17 cellular contexts compared by ENCODE assay signal in the genomic region with DNA sequence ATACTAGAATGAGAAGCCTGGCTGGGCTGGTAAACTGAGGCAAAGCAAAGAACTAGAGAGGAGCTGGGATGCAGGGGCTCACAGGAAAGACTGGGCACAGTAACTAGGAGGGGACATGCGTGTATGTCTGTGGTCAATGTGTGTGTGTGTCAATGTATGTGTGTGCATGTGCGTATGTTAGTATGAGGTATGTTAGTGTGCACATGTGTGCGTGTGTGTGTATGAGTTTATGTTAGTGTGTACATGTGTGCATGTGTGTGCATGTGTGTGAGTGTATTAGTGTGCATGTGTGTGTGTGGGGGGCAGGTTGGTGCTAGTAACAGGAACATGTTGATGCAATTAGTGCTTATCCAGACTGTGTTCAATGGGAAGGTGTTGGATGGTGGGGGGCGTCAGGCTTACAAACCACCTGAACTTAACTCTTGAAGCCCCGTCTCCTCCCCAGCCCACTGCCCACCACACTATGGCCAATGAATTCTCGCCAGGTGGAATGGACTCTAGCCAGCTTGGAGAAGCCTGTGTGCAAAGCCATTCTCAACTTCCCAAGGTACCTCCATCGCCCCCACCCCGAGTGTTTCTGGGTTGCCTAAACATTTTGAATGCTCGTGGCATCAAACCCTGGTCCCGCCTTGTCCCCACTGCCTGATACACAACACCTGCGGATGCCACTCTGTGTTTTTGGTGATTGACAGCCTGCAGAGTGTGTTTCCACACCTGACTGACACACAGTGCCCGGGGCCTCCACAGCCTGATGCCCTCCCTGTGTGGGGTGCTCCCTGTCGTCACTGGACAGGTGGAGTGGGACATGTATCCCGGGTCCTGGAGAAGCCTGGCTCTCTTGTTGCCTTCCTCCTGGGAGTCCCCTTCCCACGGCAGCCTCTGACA.
DNase-seq lines count a peak whose midpoint lies in the region; ATAC-seq, FAIRE-seq and TF ChIP-seq lines count a peak whose summit lies in the region.
"Had no signal": no experiment of that assay in that cellular context is flagged by ENCODE, and none has a peak within 500 bp of the region (broad histone marks: within the 10 kb centered on the region; RNA-seq: fewer than 3 reads in every experiment).

No MANE protein-coding gene starts in this region.

- H3K36me3 Mint-ChIP-seq in activated CD8-positive, alpha-beta T cell treated with anti-CD3 and anti-CD28 coated beads, Interleukin-2, amount 10 ng/mL, durations not matched to agents 7 days and 5 days (ENCODE audit: low read depth) = no peaks in the 10 kb centered on the region
- H3K36me3 Mint-ChIP-seq in activated CD8-positive, alpha-beta T cell treated with anti-CD3 and anti-CD28 coated beads for 36 hours (ENCODE audit: low read depth) = no peaks in the 10 kb centered on the region
- no peaks in the 10 kb centered on the region for H3K36me3 Mint-ChIP-seq in stimulated activated effector memory CD8-positive, alpha-beta T cell treated with anti-CD3 and anti-CD28 coated beads, Interleukin-12 subunit alpha, Interleukin-12 subunit beta, amount 100 ng/mL, for 72 hours
- H3K36me3 Mint-ChIP-seq: CD8-positive, alpha-beta memory T cell had no signal

- H4K20me1 ChIP-seq in HepG2 (ENCODE audit: insufficient read depth, low read length) (no peaks in the 10 kb centered on the region), smooth muscle cell (ENCODE audit: low read depth) (no peaks in the 10 kb centered on the region)
- H4K20me1 ChIP-seq: BLaER1 had no signal

- peaks cover 1% of the 10 kb centered on the region for H3K27me3 Mint-ChIP-seq in activated CD8-positive, alpha-beta T cell treated with anti-CD3 and anti-CD28 coated beads, Interleukin-2, amount 10 ng/mL, durations not matched to agents 7 days and 5 days (ENCODE audit: low read depth)
- H3K27me3 Mint-ChIP-seq in activated CD8-positive, alpha-beta T cell treated with anti-CD3 and anti-CD28 coated beads for 36 hours = peaks cover 3% of the 10 kb centered on the region

- TF ChIP-seq EP300 in HepG2 (IDR thresholded peaks at IDR 0.05; ENCODE audit: low read depth in 2 of 2, low read length in 2 of 2) = no peak
- TF ChIP-seq EP300 in HepG2 (CRISPR knock-in tag; IDR thresholded peaks at IDR 0.05; ENCODE audit: borderline replicate concordance) = no peak

- no peak overlapping the region for H3K27ac ChIP-seq in HepG2 (ENCODE audit: extremely low read length, insufficient read depth, low read length)
- no peak overlapping the region for H3K27ac ChIP-seq in right lobe of liver
- no peak overlapping the region for H3K27ac ChIP-seq in smooth muscle cell (ENCODE audit: low read depth)
- H3K27ac ChIP-seq: 22Rv1, BLaER1 had no signal

- in situ Hi-C loops in HepG2 (cut with HindIII; ENCODE audit: extremely low pct_ligation_motif_present, low pct_unique_long_range_greater_than_20kb) = loop anchor here (5.0 kb wide), 1 partner anchor 718 kb away; no protein-coding TSS in a partner anchor

- H3K27me3 ChIP-seq in HepG2 (ENCODE audit: control insufficient read depth in 1 of 2, insufficient read depth in 2 of 2, low read length in 2 of 2) = peaks cover 0 to 31% of the 10 kb centered on the region in 2 experiments; a peak in 3 of 5 replicates
- no peaks in the 10 kb centered on the region for H3K27me3 ChIP-seq in right lobe of liver
- no peaks in the 10 kb centered on the region for H3K27me3 ChIP-seq in smooth muscle cell (ENCODE audit: low read depth)
- H3K27me3 ChIP-seq: BLaER1 had no signal

- no TSS peak for BruUV-seq in HepG2 (replicated peaks; lab: Mats Ljungman, UMichigan)

- intact Hi-C loops in activated CD8-positive, alpha-beta T cell treated with anti-CD3 and anti-CD28 coated beads for 36 hours (cut with micrococcal nuclease) = loop anchor here (5.0 kb wide), 2 partner anchors 213 to 718 kb away; partner anchors contain the start of gene ACKR3
- intact Hi-C loops in HepG2 (cut with micrococcal nuclease; ENCODE audit: unreplicated experiment) (no loop called here), right lobe of liver (cut with DNase I) (loop anchor here (5.0 kb wide), 1 partner anchor 708 kb away; no protein-coding TSS in a partner anchor)

- no peak overlapping the region for H2AFZ ChIP-seq in HepG2 (ENCODE audit: low read length)
- no peak overlapping the region for H2AFZ ChIP-seq in smooth muscle cell (ENCODE audit: low read depth)
- H2AFZ ChIP-seq: GM23338 had no signal

- H3K9ac ChIP-seq in HepG2 (ENCODE audit: insufficient read depth, low read depth, low read length) = no peak overlapping the region
- no peak overlapping the region for H3K9ac ChIP-seq in smooth muscle cell (ENCODE audit: low read depth)
- H3K9ac ChIP-seq: BLaER1 had no signal

- POLR2A ChIA-PET in activated CD8-positive, alpha-beta T cell treated with anti-CD3 and anti-CD28 coated beads, Interleukin-2, amount 10 ng/mL, durations not matched to agents 7 days and 5 days (lab: Charles Lee) = no interaction called here
- POLR2A ChIA-PET in activated CD8-positive, alpha-beta T cell treated with anti-CD3 and anti-CD28 coated beads for 36 hours (lab: Charles Lee) = no interaction called here
- POLR2A ChIA-PET in HepG2 (lab: Yijun Ruan, JAX) = no interaction called here

- no peak overlapping the region for H3K4me2 ChIP-seq in HepG2 (ENCODE audit: low read depth, low read length)
- no peak overlapping the region for H3K4me2 ChIP-seq in smooth muscle cell
- H3K4me2 ChIP-seq: BLaER1, GM23338 had no signal

- CTCF ChIA-PET in activated CD8-positive, alpha-beta T cell treated with anti-CD3 and anti-CD28 coated beads, Interleukin-2, amount 10 ng/mL, durations not matched to agents 7 days and 5 days (lab: Charles Lee) = interaction anchor here (0.8 to 2.5 kb wide), 11 partner anchors 9 to 732 kb away, joined by 3 to 32 read pairs (median 3); partner anchors contain the start of gene ACKR3
- CTCF ChIA-PET in activated CD8-positive, alpha-beta T cell treated with anti-CD3 and anti-CD28 coated beads for 36 hours (lab: Charles Lee) = interaction anchor here (0.6 to 2.4 kb wide), 12 partner anchors 10 to 792 kb away, joined by 3 to 12 read pairs (median 4); partner anchors contain the start of genes ACKR3 and COPS8
- CTCF ChIA-PET in HepG2 (lab: Yijun Ruan, JAX; ENCODE audit: low intra/inter-chr PET ratio, low total read pairs) = interaction anchor here (2.1 kb wide), 1 partner anchor 673 kb away, joined by 13 read pairs; no protein-coding TSS in a partner anchor

- H3K36me3 ChIP-seq in HepG2 (replicated peaks in 1 of 2; ENCODE audit: control insufficient read depth in 1 of 2, insufficient read depth in 2 of 2, low read length in 2 of 2) (no peaks in the 10 kb centered on the region), right lobe of liver (no peaks in the 10 kb centered on the region), smooth muscle cell (ENCODE audit: low read depth) (no peaks in the 10 kb centered on the region)
- H3K36me3 ChIP-seq: BLaER1, HAP-1 had no signal

- no peak for DNase-seq in activated CD8-positive, alpha-beta T cell treated with anti-CD3 and anti-CD28 coated beads, Interleukin-2, amount 10 ng/mL, durations not matched to agents 7 days and 5 days
- DNase-seq in activated CD8-positive, alpha-beta T cell treated with anti-CD3 and anti-CD28 coated beads for 36 hours = no peak
- DNase-seq in HepG2 (ENCODE audit: low spot score) = no peak
- no peak for DNase-seq in right lobe of liver
- peak; percentile 36 for DNase-seq in left lobe of liver (ENCODE audit: low spot score)
- DNase-seq in stimulated activated effector memory CD8-positive, alpha-beta T cell treated with anti-CD3 and anti-CD28 coated beads, Interleukin-12 subunit alpha, Interleukin-12 subunit beta, amount 100 ng/mL, for 72 hours (ENCODE audit: low spot score in 2 of 2) = no peak
- no peak for DNase-seq in smooth muscle cell (lab: John Stamatoyannopoulos, UW; ENCODE audit: unreplicated experiment)
- no peak for DNase-seq in hippocampal formation (lab: John Stamatoyannopoulos, UW)
- DNase-seq: AML-193; Caco-2; CD8-positive, alpha-beta memory T cell; DMS53; HFFc6 had no signal

- H3K9me3 ChIP-seq in HepG2 (ENCODE audit: low read length) (no peaks in the 10 kb centered on the region), right lobe of liver (no peaks in the 10 kb centered on the region), smooth muscle cell (replicated peaks; ENCODE audit: low read depth) (no peaks in the 10 kb centered on the region)
- H3K9me3 ChIP-seq: BLaER1, Caco-2, HAP-1 had no signal

- no peak for ATAC-seq in activated CD8-positive, alpha-beta T cell treated with anti-CD3 and anti-CD28 coated beads, Interleukin-2, amount 10 ng/mL, durations not matched to agents 7 days and 5 days
- no peak for ATAC-seq in activated CD8-positive, alpha-beta T cell treated with anti-CD3 and anti-CD28 coated beads for 36 hours
- ATAC-seq in HepG2 (peak; percentile 14; the same call in 1 of the 3 replicates), right lobe of liver (no peak), left lobe of liver (no peak)
- peak; percentile 29 for ATAC-seq in stimulated activated effector memory CD8-positive, alpha-beta T cell treated with anti-CD3 and anti-CD28 coated beads, Interleukin-12 subunit alpha, Interleukin-12 subunit beta, amount 100 ng/mL, for 72 hours
- ATAC-seq: GM23338 had no signal

- no peak for FAIRE-seq in HepG2 (lab: Jason Lieb, UNC)

- TF ChIP-seq RAD21 in HepG2 (CRISPR knock-in tag; IDR thresholded peaks at IDR 0.05) = no peak

- no peak overlapping the region for H3K4me3 Mint-ChIP-seq in activated CD8-positive, alpha-beta T cell treated with anti-CD3 and anti-CD28 coated beads, Interleukin-2, amount 10 ng/mL, durations not matched to agents 7 days and 5 days
- no peak overlapping the region for H3K4me3 Mint-ChIP-seq in activated CD8-positive, alpha-beta T cell treated with anti-CD3 and anti-CD28 coated beads for 36 hours
- no peak overlapping the region for H3K4me3 Mint-ChIP-seq in stimulated activated effector memory CD8-positive, alpha-beta T cell treated with anti-CD3 and anti-CD28 coated beads, Interleukin-12 subunit alpha, Interleukin-12 subunit beta, amount 100 ng/mL, for 72 hours
- H3K4me3 Mint-ChIP-seq: CD8-positive, alpha-beta memory T cell; GM23338; HFFc6 had no signal

- 21% methylated on average over 12 of the region's 15 CpGs for WGBS in HepG2 (ENCODE audit: low lambda C conversion rate)
- WGBS in right lobe of liver (ENCODE audit: insufficient coverage, low coverage, low lambda C conversion rate, missing lambda C conversion rate) = 70% methylated on average over 7 of the region's 15 CpGs
- WGBS in smooth muscle cell (ENCODE audit: low lambda C conversion rate) = 95% methylated on average over 15 of the region's 15 CpGs

- no peaks in the 10 kb centered on the region for H3K79me2 ChIP-seq in HepG2 (ENCODE audit: insufficient read depth, low read length)
- H3K79me2 ChIP-seq in smooth muscle cell (ENCODE audit: low read depth) = no peaks in the 10 kb centered on the region

- H3K4me3 ChIP-seq in HepG2 (replicated peaks in 1 of 3; ENCODE audit: insufficient read depth in 1 of 3, low read depth in 2 of 3, low read length in 3 of 3) (no peak overlapping the region), right lobe of liver (no peak overlapping the region), smooth muscle cell (no peak overlapping the region)
- H3K4me3 ChIP-seq: BLaER1, GM23338, HAP-1 had no signal

- peaks cover 5% of the 10 kb centered on the region for H3K4me1 Mint-ChIP-seq in activated CD8-positive, alpha-beta T cell treated with anti-CD3 and anti-CD28 coated beads, Interleukin-2, amount 10 ng/mL, durations not matched to agents 7 days and 5 days (ENCODE audit: low read depth)
- peaks cover 6% of the 10 kb centered on the region for H3K4me1 Mint-ChIP-seq in activated CD8-positive, alpha-beta T cell treated with anti-CD3 and anti-CD28 coated beads for 36 hours (ENCODE audit: low read depth)
- peaks cover 8% of the 10 kb centered on the region for H3K4me1 Mint-ChIP-seq in stimulated activated effector memory CD8-positive, alpha-beta T cell treated with anti-CD3 and anti-CD28 coated beads, Interleukin-12 subunit alpha, Interleukin-12 subunit beta, amount 100 ng/mL, for 72 hours

- no peak for TF ChIP-seq CTCF in activated CD8-positive, alpha-beta T cell treated with anti-CD3 and anti-CD28 coated beads for 36 hours (IDR thresholded peaks at IDR 0.05)
- TF ChIP-seq CTCF in HepG2 (CRISPR knock-in tag; IDR thresholded peaks at IDR 0.05) (no peak), right lobe of liver (IDR thresholded peaks at IDR 0.05) (no peak), smooth muscle cell (IDR thresholded peaks at IDR 0.05; ENCODE audit: borderline replicate concordance, insufficient read depth, poor library complexity, severe bottlenecking) (no peak)

- no peaks in the 10 kb centered on the region for H3K9me3 Mint-ChIP-seq in activated CD8-positive, alpha-beta T cell treated with anti-CD3 and anti-CD28 coated beads, Interleukin-2, amount 10 ng/mL, durations not matched to agents 7 days and 5 days (ENCODE audit: insufficient read depth)
- no peaks in the 10 kb centered on the region for H3K9me3 Mint-ChIP-seq in activated CD8-positive, alpha-beta T cell treated with anti-CD3 and anti-CD28 coated beads for 36 hours
- H3K9me3 Mint-ChIP-seq in stimulated activated effector memory CD8-positive, alpha-beta T cell treated with anti-CD3 and anti-CD28 coated beads, Interleukin-12 subunit alpha, Interleukin-12 subunit beta, amount 100 ng/mL, for 72 hours = no peaks in the 10 kb centered on the region
- H3K9me3 Mint-ChIP-seq: CD8-positive, alpha-beta memory T cell; GM23338; HFFc6 had no signal

- TF ChIP-seq POLR2A in HepG2 (IDR thresholded peaks at IDR 0.05; ENCODE audit: insufficient read depth in 1 of 2, low read depth in 2 of 2, low read length in 2 of 2) = no peak
- TF ChIP-seq POLR2A in right lobe of liver (IDR thresholded peaks at IDR 0.05) = no peak

- peak overlapping the region; percentile 2 for H3K27ac Mint-ChIP-seq in activated CD8-positive, alpha-beta T cell treated with anti-CD3 and anti-CD28 coated beads, Interleukin-2, amount 10 ng/mL, durations not matched to agents 7 days and 5 days
- no peak overlapping the region for H3K27ac Mint-ChIP-seq in activated CD8-positive, alpha-beta T cell treated with anti-CD3 and anti-CD28 coated beads for 36 hours
- no peak overlapping the region for H3K27ac Mint-ChIP-seq in stimulated activated effector memory CD8-positive, alpha-beta T cell treated with anti-CD3 and anti-CD28 coated beads, Interleukin-12 subunit alpha, Interleukin-12 subunit beta, amount 100 ng/mL, for 72 hours
- H3K27ac Mint-ChIP-seq: GM23338, HFFc6 had no signal

- no peaks in the 10 kb centered on the region for H3F3A ChIP-seq in smooth muscle cell (ENCODE audit: low read depth)

- H3K4me1 ChIP-seq in HepG2 (ENCODE audit: insufficient read depth, low read length) (no peaks in the 10 kb centered on the region), right lobe of liver (no peaks in the 10 kb centered on the region), smooth muscle cell (ENCODE audit: low read depth) (no peaks in the 10 kb centered on the region)
- H3K4me1 ChIP-seq: BLaER1, Caco-2, HAP-1 had no signal

Comparison
In these comparisons a context has a peak if more than half of its experiments do, and no peak if none do; other contexts are left out.
1. ATAC-seq: peak in HepG2 (single experiment) and stimulated activated effector memory CD8-positive, alpha-beta T cell treated with anti-CD3 and anti-CD28 coated beads, Interleukin-12 subunit alpha, Interleukin-12 subunit beta, amount 100 ng/mL, for 72 hours (single experiment); none in activated CD8-positive, alpha-beta T cell treated with anti-CD3 and anti-CD28 coated beads, Interleukin-2, amount 10 ng/mL, durations not matched to agents 7 days and 5 days (single experiment), activated CD8-positive, alpha-beta T cell treated with anti-CD3 and anti-CD28 coated beads for 36 hours (single experiment), right lobe of liver (0 of 4) and left lobe of liver (single experiment).